1 cellular context compared by ENCODE assay signal in genomic region chr12:104695453-104696148, GRCh38.
TF ChIP-seq lines count a peak whose summit lies in the region.

No MANE protein-coding gene starts in this region.

TF ChIP-seq in GM23338, 12 proteins besides CTCF, POLR2A, EP300 and RAD21 (continued from another document):
- no peak for TF ChIP-seq ZNF462 (CRISPR knock-in tag; IDR thresholded peaks at IDR 0.05)
- TF ChIP-seq ZNF114 (CRISPR knock-in tag; IDR thresholded peaks at IDR 0.05), result no peak
- TF ChIP-seq CREB1 (CRISPR knock-in tag; IDR thresholded peaks at IDR 0.05; ENCODE audit: low read depth), result no peak
- no peak for TF ChIP-seq EZH2phosphoT487 (IDR thresholded peaks at IDR 0.05; ENCODE audit: unreplicated experiment)
